1 cellular context compared by ENCODE assay signal in the genomic region with DNA sequence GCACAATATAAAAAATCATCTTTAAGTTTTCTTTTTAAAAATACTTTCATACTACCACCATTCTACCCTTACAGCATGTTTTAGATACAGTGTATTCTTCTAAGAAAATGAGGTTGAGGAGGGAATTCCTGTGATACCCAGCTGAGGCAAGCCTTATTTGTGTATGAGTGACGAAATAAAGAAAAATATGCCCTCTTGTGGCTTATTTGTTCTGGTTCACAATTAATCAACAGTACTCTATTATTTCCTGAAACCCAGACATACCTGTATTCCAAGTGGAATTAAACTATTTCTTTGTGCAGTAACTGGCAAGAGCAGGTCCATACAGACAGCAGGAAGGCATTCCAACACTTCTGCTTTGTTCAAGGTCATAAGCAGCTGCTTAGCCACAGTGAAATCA.
TF ChIP-seq lines count a peak whose summit lies in the region.

No MANE protein-coding gene starts in this region.

TF ChIP-seq in A549, 52 proteins besides CTCF, POLR2A, EP300 and RAD21 (continued from another document):
- TF ChIP-seq ESRRA (IDR thresholded peaks at IDR 0.05; ENCODE audit: borderline replicate concordance, low read length) (no peak), ZC3H11A (IDR thresholded peaks at IDR 0.05) (no peak), CBX2 (IDR thresholded peaks at IDR 0.05; ENCODE audit: borderline replicate concordance, low read depth) (no peak), KDM1A (IDR thresholded peaks at IDR 0.05; ENCODE audit: low read depth) (no peak), CEBPB (IDR thresholded peaks at IDR 0.05) (0 out of 4 replicates have a peak, but pooled peaks of 1 of the 2 experiments have one; percentile 23), MAFK (IDR thresholded peaks at IDR 0.05; ENCODE audit: partially characterized antibody) (no peak), HEYL (CRISPR knock-in tag; IDR thresholded peaks at IDR 0.05) (no peak), ZSCAN20 (CRISPR knock-in tag; IDR thresholded peaks at IDR 0.05) (no peak), NR3C1 (IDR thresholded peaks at IDR 0.05) (no peak), POLR2AphosphoS2 (conservative IDR thresholded peaks at IDR 0.05; ENCODE audit: low read length) (no peak)
- TF ChIP-seq, protein P1, sequence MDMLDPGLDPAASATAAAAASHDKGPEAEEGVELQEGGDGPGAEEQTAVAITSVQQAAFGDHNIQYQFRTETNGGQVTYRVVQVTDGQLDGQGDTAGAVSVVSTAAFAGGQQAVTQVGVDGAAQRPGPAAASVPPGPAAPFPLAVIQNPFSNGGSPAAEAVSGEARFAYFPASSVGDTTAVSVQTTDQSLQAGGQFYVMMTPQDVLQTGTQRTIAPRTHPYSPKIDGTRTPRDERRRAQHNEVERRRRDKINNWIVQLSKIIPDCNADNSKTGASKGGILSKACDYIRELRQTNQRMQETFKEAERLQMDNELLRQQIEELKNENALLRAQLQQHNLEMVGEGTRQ (IDR thresholded peaks at IDR 0.05) = no peak
- TF ChIP-seq, protein P2, sequence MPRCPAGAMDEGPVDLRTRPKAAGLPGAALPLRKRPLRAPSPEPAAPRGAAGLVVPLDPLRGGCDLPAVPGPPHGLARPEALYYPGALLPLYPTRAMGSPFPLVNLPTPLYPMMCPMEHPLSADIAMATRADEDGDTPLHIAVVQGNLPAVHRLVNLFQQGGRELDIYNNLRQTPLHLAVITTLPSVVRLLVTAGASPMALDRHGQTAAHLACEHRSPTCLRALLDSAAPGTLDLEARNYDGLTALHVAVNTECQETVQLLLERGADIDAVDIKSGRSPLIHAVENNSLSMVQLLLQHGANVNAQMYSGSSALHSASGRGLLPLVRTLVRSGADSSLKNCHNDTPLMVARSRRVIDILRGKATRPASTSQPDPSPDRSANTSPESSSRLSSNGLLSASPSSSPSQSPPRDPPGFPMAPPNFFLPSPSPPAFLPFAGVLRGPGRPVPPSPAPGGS (IDR thresholded peaks at IDR 0.05) = no peak
